ENCODE assay signal across 2 cellular contexts in the genomic region with DNA sequence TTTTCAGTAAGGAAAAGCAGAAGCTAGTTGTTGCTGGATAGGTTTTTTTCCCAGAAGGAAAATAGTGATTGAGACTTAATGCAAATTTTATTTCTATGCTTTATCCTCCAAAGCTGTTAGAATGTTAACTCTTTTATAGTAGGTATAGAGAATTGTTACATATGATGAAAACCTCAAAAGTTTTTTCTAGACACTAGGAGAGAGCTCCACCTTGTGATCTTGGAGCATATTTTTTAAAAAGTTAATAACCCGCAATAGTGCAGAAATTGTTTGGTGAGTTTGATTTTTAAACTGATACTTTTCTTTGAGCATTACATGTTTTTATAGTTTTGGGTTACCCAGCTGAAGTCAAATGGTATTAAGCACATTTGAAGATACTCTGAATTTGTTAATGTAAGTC.
TF ChIP-seq lines count a peak whose summit lies in the region.

No MANE protein-coding gene starts in this region.

TF ChIP-seq in Ishikawa, 13 proteins besides CTCF, POLR2A, EP300 and RAD21:
- TF ChIP-seq YY1 (IDR thresholded peaks at IDR 0.05; ENCODE audit: low read depth): no peak
- TF ChIP-seq, protein P1, sequence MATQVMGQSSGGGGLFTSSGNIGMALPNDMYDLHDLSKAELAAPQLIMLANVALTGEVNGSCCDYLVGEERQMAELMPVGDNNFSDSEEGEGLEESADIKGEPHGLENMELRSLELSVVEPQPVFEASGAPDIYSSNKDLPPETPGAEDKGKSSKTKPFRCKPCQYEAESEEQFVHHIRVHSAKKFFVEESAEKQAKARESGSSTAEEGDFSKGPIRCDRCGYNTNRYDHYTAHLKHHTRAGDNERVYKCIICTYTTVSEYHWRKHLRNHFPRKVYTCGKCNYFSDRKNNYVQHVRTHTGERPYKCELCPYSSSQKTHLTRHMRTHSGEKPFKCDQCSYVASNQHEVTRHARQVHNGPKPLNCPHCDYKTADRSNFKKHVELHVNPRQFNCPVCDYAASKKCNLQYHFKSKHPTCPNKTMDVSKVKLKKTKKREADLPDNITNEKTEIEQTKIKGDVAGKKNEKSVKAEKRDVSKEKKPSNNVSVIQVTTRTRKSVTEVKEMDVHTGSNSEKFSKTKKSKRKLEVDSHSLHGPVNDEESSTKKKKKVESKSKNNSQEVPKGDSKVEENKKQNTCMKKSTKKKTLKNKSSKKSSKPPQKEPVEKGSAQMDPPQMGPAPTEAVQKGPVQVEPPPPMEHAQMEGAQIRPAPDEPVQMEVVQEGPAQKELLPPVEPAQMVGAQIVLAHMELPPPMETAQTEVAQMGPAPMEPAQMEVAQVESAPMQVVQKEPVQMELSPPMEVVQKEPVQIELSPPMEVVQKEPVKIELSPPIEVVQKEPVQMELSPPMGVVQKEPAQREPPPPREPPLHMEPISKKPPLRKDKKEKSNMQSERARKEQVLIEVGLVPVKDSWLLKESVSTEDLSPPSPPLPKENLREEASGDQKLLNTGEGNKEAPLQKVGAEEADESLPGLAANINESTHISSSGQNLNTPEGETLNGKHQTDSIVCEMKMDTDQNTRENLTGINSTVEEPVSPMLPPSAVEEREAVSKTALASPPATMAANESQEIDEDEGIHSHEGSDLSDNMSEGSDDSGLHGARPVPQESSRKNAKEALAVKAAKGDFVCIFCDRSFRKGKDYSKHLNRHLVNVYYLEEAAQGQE (IDR thresholded peaks at IDR 0.05; ENCODE audit: low read depth): no peak
- no peak for TF ChIP-seq MAX (IDR thresholded peaks at IDR 0.05)
- TF ChIP-seq CREB1 (IDR thresholded peaks at IDR 0.05; ENCODE audit: low read depth): no peak
- no peak for TF ChIP-seq FOXM1 (IDR thresholded peaks at IDR 0.05; ENCODE audit: borderline replicate concordance, low read depth)
- no peak for TF ChIP-seq CEBPB (IDR thresholded peaks at IDR 0.05)
- no peak for TF ChIP-seq EGR1 (IDR thresholded peaks at IDR 0.05)
- TF ChIP-seq TAF1 (IDR thresholded peaks at IDR 0.05; ENCODE audit: low read depth): no peak
- TF ChIP-seq USF1 (IDR thresholded peaks at IDR 0.05): no peak
- no peak for TF ChIP-seq TEAD4 (IDR thresholded peaks at IDR 0.05)
- TF ChIP-seq NFIC (IDR thresholded peaks at IDR 0.05): no peak
- no peak for TF ChIP-seq ZBTB7A (IDR thresholded peaks at IDR 0.05; ENCODE audit: low read depth)
- TF ChIP-seq TCF12 (IDR thresholded peaks at IDR 0.05; ENCODE audit: low read depth): no peak

TF ChIP-seq in GM12878, 131 proteins besides CTCF, POLR2A, EP300 and RAD21:
- TF ChIP-seq, protein P2, sequence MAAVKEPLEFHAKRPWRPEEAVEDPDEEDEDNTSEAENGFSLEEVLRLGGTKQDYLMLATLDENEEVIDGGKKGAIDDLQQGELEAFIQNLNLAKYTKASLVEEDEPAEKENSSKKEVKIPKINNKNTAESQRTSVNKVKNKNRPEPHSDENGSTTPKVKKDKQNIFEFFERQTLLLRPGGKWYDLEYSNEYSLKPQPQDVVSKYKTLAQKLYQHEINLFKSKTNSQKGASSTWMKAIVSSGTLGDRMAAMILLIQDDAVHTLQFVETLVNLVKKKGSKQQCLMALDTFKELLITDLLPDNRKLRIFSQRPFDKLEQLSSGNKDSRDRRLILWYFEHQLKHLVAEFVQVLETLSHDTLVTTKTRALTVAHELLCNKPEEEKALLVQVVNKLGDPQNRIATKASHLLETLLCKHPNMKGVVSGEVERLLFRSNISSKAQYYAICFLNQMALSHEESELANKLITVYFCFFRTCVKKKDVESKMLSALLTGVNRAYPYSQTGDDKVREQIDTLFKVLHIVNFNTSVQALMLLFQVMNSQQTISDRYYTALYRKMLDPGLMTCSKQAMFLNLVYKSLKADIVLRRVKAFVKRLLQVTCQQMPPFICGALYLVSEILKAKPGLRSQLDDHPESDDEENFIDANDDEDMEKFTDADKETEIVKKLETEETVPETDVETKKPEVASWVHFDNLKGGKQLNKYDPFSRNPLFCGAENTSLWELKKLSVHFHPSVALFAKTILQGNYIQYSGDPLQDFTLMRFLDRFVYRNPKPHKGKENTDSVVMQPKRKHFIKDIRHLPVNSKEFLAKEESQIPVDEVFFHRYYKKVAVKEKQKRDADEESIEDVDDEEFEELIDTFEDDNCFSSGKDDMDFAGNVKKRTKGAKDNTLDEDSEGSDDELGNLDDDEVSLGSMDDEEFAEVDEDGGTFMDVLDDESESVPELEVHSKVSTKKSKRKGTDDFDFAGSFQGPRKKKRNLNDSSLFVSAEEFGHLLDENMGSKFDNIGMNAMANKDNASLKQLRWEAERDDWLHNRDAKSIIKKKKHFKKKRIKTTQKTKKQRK (IDR thresholded peaks at IDR 0.05; ENCODE audit: low read depth, low read length): no peak
- no peak for TF ChIP-seq FOXK2 (IDR thresholded peaks at IDR 0.05)
- no peak for TF ChIP-seq RCOR1 (conservative IDR thresholded peaks at IDR 0.05; ENCODE audit: low read depth, low read length)
